ENCODE assay signal across 8 cellular contexts in genomic region chr2:175187378-175187777, GRCh38. TPM values are rescaled to one million over a fixed set of nuclear protein-coding genes. Genes with fewer than 3 reads are reported as not detected.
DNase-seq lines count a peak whose midpoint lies in the region; ATAC-seq and TF ChIP-seq lines count a peak whose summit lies in the region.

No MANE protein-coding gene starts in this region.

- H3K27ac ChIP-seq in body of pancreas = no peak overlapping the region
- no peak overlapping the region for H3K27ac ChIP-seq in caudate nucleus (ENCODE audit: low read depth, low read length)

- POLR2A ChIA-PET in activated B cell treated with CpG ODN at 0.5 μM for 24 hours (lab: Charles Lee) = no interaction called here

- peak; percentile 43 for TF ChIP-seq CTCF in GM13976 (IDR thresholded peaks at IDR 0.05; ENCODE audit: borderline replicate concordance, control extremely low read depth, extremely low read depth, insufficient read depth, missing control alignments)
- no peak for TF ChIP-seq CTCF in activated B cell treated with CpG ODN at 0.5 μM for 24 hours (IDR thresholded peaks at IDR 0.05)
- TF ChIP-seq CTCF in retinal pigment epithelial cell (conservative IDR thresholded peaks at IDR 0.05; ENCODE audit: low read depth, low read length) = peak; percentile 28
- TF ChIP-seq CTCF in body of pancreas (IDR thresholded peaks at IDR 0.05) = peak in 1 of 7 experiments; percentile 22

- no peaks in the 10 kb centered on the region for H3K27me3 ChIP-seq in body of pancreas

- no peak overlapping the region for H3K4me3 ChIP-seq in retinal pigment epithelial cell (ENCODE audit: low read length)
- H3K4me3 ChIP-seq in body of pancreas = no peak overlapping the region

- H3K27me3 Mint-ChIP-seq in activated B cell treated with CpG ODN at 0.5 μM for 24 hours = peaks cover 19% of the 10 kb centered on the region

- ATAC-seq in HG03139 (IDR thresholded peaks at IDR 0.05; ENCODE audit: unreplicated experiment) (peak; percentile 61), activated B cell treated with CpG ODN at 0.5 μM for 24 hours (ENCODE audit: low read depth) (peak; percentile 21), body of pancreas (no peak)

- no peak for TF ChIP-seq POLR2A in body of pancreas (IDR thresholded peaks at IDR 0.05)

- no peaks in the 10 kb centered on the region for H3K36me3 ChIP-seq in body of pancreas (replicated peaks in 1 of 2; ENCODE audit: insufficient read depth in 1 of 2, low read depth in 2 of 2)

- 88 to 100% methylated on average over 1 of the region's 1 CpG for WGBS in body of pancreas, 2 donors

- intact Hi-C loops in activated B cell treated with CpG ODN at 0.5 μM for 24 hours (cut with micrococcal nuclease) = loop anchor here (1.0 kb wide), 1 partner anchor 76 kb away; no protein-coding TSS in a partner anchor
- intact Hi-C loops in body of pancreas (cut with DNase I) = no loop called here

- in situ Hi-C loops in GM13976 (cut with MboI; ENCODE audit: low sequenced_read_pairs, unreplicated experiment) = no loop called here

- CTCF ChIA-PET in activated B cell treated with CpG ODN at 0.5 μM for 24 hours (lab: Charles Lee) = interaction anchor here (0.7 kb wide), 1 partner anchor 76 kb away, joined by 4 read pairs; no protein-coding TSS in a partner anchor

- H3K27ac Mint-ChIP-seq in activated B cell treated with CpG ODN at 0.5 μM for 24 hours = no peak overlapping the region

- DNase-seq in A172 (ENCODE audit: low spot score) (peak; percentile 33), GM13976 (ENCODE audit: low spot score) (peak; percentile 33), activated B cell treated with CpG ODN at 0.5 μM for 24 hours (no peak), retinal pigment epithelial cell (ENCODE audit: low read depth) (no peak), body of pancreas (no peak), caudate nucleus (lab: John Stamatoyannopoulos, UW) (no peak)
- DNase-seq in activated CD8-positive, alpha-beta memory T cell treated with anti-CD3 and anti-CD28 coated beads, Interleukin-2, amount 50 U/mL, for 4 hours = no peak

- no peak overlapping the region for H3K4me3 Mint-ChIP-seq in activated B cell treated with CpG ODN at 0.5 μM for 24 hours

- H3K4me1 Mint-ChIP-seq in activated B cell treated with CpG ODN at 0.5 μM for 24 hours = no peaks in the 10 kb centered on the region

- H3K9me3 ChIP-seq in body of pancreas = no peaks in the 10 kb centered on the region

- H3K4me1 ChIP-seq in body of pancreas = no peaks in the 10 kb centered on the region

- no peaks in the 10 kb centered on the region for H3K36me3 Mint-ChIP-seq in activated B cell treated with CpG ODN at 0.5 μM for 24 hours (ENCODE audit: low read depth)

- no peaks in the 10 kb centered on the region for H3K9me3 Mint-ChIP-seq in activated B cell treated with CpG ODN at 0.5 μM for 24 hours

RNA-seq across cellular contexts. Expression of gene ATP5MC3, which starts 5.9 kb away (rescaled TPM):
- 368 and 390 TPM in 2 replicates for total RNA-seq in A172 (2014; rRNA removed; shearing (Covaris generic))
- 147 and 163 TPM in 2 replicates for total RNA-seq in activated B cell treated with CpG ODN at 0.5 μM for 24 hours
- total RNA-seq in body of pancreas = 10 to 100 TPM; 43.3 to 51.1 TPM

RNA-seq across cellular contexts. Expression of gene ATF2, which starts 19.4 kb away (rescaled TPM):
- total RNA-seq in A172 (2014; rRNA removed; shearing (Covaris generic)) = 41.1 and 43.1 TPM in 2 replicates
- total RNA-seq in activated B cell treated with CpG ODN at 0.5 μM for 24 hours (49.0 and 59.9 TPM in 2 replicates), body of pancreas (10 to 100 TPM; 24.6 to 48.1 TPM)

Comparison
In these comparisons a context has a peak if more than half of its experiments do, and no peak if none do; other contexts are left out.
1. DNase-seq: peak in A172 (single experiment) and GM13976 (single experiment); none in activated B cell treated with CpG ODN at 0.5 μM for 24 hours (single experiment), retinal pigment epithelial cell (single experiment), activated CD8-positive, alpha-beta memory T cell treated with anti-CD3 and anti-CD28 coated beads, Interleukin-2, amount 50 U/mL, for 4 hours (single experiment), body of pancreas (0 of 4) and caudate nucleus (0 of 61).